Comparison of ENCODE assay signal across 21 cellular contexts in genomic region chr3:137845161-137845560, GRCh38.
DNase-seq lines count a peak whose midpoint lies in the region; ATAC-seq and TF ChIP-seq lines count a peak whose summit lies in the region.
"Had no signal": no experiment of that assay in that cellular context is flagged by ENCODE, and none has a peak within 500 bp of the region (broad histone marks: within the 10 kb centered on the region; RNA-seq: fewer than 3 reads in every experiment).

No MANE protein-coding gene starts in this region.

- ATAC-seq in GM23338 = peak; percentile 81

- H3K79me2 ChIP-seq in GM23338 (replicated peaks; ENCODE audit: insufficient read depth) (no peaks in the 10 kb centered on the region), hepatocyte (no peaks in the 10 kb centered on the region)

- TF ChIP-seq CTCF in GM23338 (conservative IDR thresholded peaks at IDR 0.05; ENCODE audit: low read depth in 2 of 2) (no peak), hepatocyte (IDR thresholded peaks at IDR 0.05; ENCODE audit: poor library complexity) (no peak)

- H3K4me1 ChIP-seq in GM23338 (ENCODE audit: insufficient read depth) = peaks cover 21% of the 10 kb centered on the region
- no peaks in the 10 kb centered on the region for H3K4me1 ChIP-seq in hepatocyte (ENCODE audit: insufficient read depth)
- H3K4me1 ChIP-seq: SJSA1 had no signal

- H3K36me3 ChIP-seq in GM23338 (ENCODE audit: insufficient read depth) (no peaks in the 10 kb centered on the region), hepatocyte (replicated peaks; ENCODE audit: insufficient read depth, low read depth) (no peaks in the 10 kb centered on the region)
- H3K36me3 ChIP-seq: HAP-1, SJSA1 had no signal

- H3K9me3 Mint-ChIP-seq in GM23338 = no peaks in the 10 kb centered on the region

- H3K4me2 ChIP-seq in GM23338 (peak overlapping the region; percentile 65), hepatocyte (no peak overlapping the region)
- H3K4me2 ChIP-seq: KMS-11 had no signal

- no peaks in the 10 kb centered on the region for H3K27me3 ChIP-seq in GM23338 (ENCODE audit: insufficient read depth)
- H3K27me3 ChIP-seq in hepatocyte = no peaks in the 10 kb centered on the region
- H3K27me3 ChIP-seq: SJSA1 had no signal

- H3K27me3 Mint-ChIP-seq in GM23338 (ENCODE audit: insufficient read depth, low read depth, poor library complexity) = peaks cover 2% of the 10 kb centered on the region

- no peaks in the 10 kb centered on the region for H3K36me3 Mint-ChIP-seq in GM23338 (ENCODE audit: low read depth)
- H3K36me3 Mint-ChIP-seq: IgD-negative memory B cell had no signal

- H3K4me3 Mint-ChIP-seq in GM23338 = no peak overlapping the region
- H3K4me3 Mint-ChIP-seq: HFFc6 had no signal

- H3K27ac ChIP-seq in GM23338 (ENCODE audit: low read depth) (no peak overlapping the region), hepatocyte (no peak overlapping the region)
- H3K27ac ChIP-seq: KMS-11, SJSA1 had no signal

- H3K4me1 Mint-ChIP-seq in GM23338 = peaks cover 25% of the 10 kb centered on the region
- H3K4me1 Mint-ChIP-seq: IgD-negative memory B cell had no signal

- H3K4me3 ChIP-seq in GM23338 = no peak overlapping the region
- no peak overlapping the region for H3K4me3 ChIP-seq in hepatocyte
- H3K4me3 ChIP-seq: HAP-1, SJSA1 had no signal

- DNase-seq in NCI-H1105 treated with DMSO at 0.1 percent for 48 hours (lab: John Stamatoyannopoulos, UW) = peak; percentile 55
- no peak for DNase-seq in NCI-H1105 (lab: John Stamatoyannopoulos, UW)
- DNase-seq in GM23338 (ENCODE audit: low spot score) = peak; percentile 10
- peak; percentile 18 for DNase-seq in NCI-H526 treated with DMSO at 0.1 percent for 48 hours (lab: John Stamatoyannopoulos, UW)
- DNase-seq in hepatocyte (ENCODE audit: low spot score) = peak; percentile 10
- no peak for DNase-seq in GOT3 (lab: John Stamatoyannopoulos, UW)
- no peak for DNase-seq in kidney glomerular epithelial cell (lab: John Stamatoyannopoulos, UW)
- DNase-seq in GM03348 (ENCODE audit: low spot score) = no peak
- DNase-seq: HFFc6, MM.1S, NCI-H1417 treated with DMSO at 0.1 percent for 48 hours, NCI-H1694 treated with DMSO at 0.1 percent for 48 hours, NCI-H2081, NCI-H2227 treated with DMSO at 0.1 percent for 48 hours, Right ventricle myocardium superior, RPMI8226, T-helper 2 cell had no signal

- no peaks in the 10 kb centered on the region for H3F3A ChIP-seq in GM23338 (replicated peaks; ENCODE audit: low read depth)

- H4K20me1 ChIP-seq in GM23338 (replicated peaks; ENCODE audit: insufficient read depth) (no peaks in the 10 kb centered on the region), hepatocyte (ENCODE audit: insufficient read depth, poor library complexity, severe bottlenecking) (no peaks in the 10 kb centered on the region)

- WGBS in hepatocyte (ENCODE audit: low lambda C conversion rate, missing lambda C conversion rate) = 23% methylated on average over 4 of the region's 4 CpGs

- H2AFZ ChIP-seq in GM23338 = peak overlapping the region; percentile 64
- no peak overlapping the region for H2AFZ ChIP-seq in hepatocyte

- H3K9me2 ChIP-seq in GM23338 (ENCODE audit: insufficient read depth) (peaks cover 4% of the 10 kb centered on the region; the same call in 1 of the 2 replicates), hepatocyte (replicated peaks; ENCODE audit: insufficient read depth) (no peaks in the 10 kb centered on the region)

- no peaks in the 10 kb centered on the region for H3K9me3 ChIP-seq in hepatocyte (ENCODE audit: low read depth)
- H3K9me3 ChIP-seq: HAP-1, SJSA1 had no signal

- no peak overlapping the region for H3K27ac Mint-ChIP-seq in GM23338
- H3K27ac Mint-ChIP-seq: HFFc6, IgD-negative memory B cell had no signal

TF ChIP-seq in GM23338, 12 proteins besides CTCF, POLR2A, EP300 and RAD21 (continues in another document):
- TF ChIP-seq EZH2phosphoT487 (IDR thresholded peaks at IDR 0.05; ENCODE audit: unreplicated experiment) (no peak), ZNF114 (CRISPR knock-in tag; IDR thresholded peaks at IDR 0.05) (no peak), NANOG (IDR thresholded peaks at IDR 0.05; ENCODE audit: borderline replicate concordance) (no peak), ETS1 (IDR thresholded peaks at IDR 0.05) (no peak), JUNB (IDR thresholded peaks at IDR 0.05; ENCODE audit: unreplicated experiment) (no peak), EZH2 (IDR thresholded peaks at IDR 0.05; ENCODE audit: low read depth, unreplicated experiment) (no peak)
- TF ChIP-seq, protein P1, sequence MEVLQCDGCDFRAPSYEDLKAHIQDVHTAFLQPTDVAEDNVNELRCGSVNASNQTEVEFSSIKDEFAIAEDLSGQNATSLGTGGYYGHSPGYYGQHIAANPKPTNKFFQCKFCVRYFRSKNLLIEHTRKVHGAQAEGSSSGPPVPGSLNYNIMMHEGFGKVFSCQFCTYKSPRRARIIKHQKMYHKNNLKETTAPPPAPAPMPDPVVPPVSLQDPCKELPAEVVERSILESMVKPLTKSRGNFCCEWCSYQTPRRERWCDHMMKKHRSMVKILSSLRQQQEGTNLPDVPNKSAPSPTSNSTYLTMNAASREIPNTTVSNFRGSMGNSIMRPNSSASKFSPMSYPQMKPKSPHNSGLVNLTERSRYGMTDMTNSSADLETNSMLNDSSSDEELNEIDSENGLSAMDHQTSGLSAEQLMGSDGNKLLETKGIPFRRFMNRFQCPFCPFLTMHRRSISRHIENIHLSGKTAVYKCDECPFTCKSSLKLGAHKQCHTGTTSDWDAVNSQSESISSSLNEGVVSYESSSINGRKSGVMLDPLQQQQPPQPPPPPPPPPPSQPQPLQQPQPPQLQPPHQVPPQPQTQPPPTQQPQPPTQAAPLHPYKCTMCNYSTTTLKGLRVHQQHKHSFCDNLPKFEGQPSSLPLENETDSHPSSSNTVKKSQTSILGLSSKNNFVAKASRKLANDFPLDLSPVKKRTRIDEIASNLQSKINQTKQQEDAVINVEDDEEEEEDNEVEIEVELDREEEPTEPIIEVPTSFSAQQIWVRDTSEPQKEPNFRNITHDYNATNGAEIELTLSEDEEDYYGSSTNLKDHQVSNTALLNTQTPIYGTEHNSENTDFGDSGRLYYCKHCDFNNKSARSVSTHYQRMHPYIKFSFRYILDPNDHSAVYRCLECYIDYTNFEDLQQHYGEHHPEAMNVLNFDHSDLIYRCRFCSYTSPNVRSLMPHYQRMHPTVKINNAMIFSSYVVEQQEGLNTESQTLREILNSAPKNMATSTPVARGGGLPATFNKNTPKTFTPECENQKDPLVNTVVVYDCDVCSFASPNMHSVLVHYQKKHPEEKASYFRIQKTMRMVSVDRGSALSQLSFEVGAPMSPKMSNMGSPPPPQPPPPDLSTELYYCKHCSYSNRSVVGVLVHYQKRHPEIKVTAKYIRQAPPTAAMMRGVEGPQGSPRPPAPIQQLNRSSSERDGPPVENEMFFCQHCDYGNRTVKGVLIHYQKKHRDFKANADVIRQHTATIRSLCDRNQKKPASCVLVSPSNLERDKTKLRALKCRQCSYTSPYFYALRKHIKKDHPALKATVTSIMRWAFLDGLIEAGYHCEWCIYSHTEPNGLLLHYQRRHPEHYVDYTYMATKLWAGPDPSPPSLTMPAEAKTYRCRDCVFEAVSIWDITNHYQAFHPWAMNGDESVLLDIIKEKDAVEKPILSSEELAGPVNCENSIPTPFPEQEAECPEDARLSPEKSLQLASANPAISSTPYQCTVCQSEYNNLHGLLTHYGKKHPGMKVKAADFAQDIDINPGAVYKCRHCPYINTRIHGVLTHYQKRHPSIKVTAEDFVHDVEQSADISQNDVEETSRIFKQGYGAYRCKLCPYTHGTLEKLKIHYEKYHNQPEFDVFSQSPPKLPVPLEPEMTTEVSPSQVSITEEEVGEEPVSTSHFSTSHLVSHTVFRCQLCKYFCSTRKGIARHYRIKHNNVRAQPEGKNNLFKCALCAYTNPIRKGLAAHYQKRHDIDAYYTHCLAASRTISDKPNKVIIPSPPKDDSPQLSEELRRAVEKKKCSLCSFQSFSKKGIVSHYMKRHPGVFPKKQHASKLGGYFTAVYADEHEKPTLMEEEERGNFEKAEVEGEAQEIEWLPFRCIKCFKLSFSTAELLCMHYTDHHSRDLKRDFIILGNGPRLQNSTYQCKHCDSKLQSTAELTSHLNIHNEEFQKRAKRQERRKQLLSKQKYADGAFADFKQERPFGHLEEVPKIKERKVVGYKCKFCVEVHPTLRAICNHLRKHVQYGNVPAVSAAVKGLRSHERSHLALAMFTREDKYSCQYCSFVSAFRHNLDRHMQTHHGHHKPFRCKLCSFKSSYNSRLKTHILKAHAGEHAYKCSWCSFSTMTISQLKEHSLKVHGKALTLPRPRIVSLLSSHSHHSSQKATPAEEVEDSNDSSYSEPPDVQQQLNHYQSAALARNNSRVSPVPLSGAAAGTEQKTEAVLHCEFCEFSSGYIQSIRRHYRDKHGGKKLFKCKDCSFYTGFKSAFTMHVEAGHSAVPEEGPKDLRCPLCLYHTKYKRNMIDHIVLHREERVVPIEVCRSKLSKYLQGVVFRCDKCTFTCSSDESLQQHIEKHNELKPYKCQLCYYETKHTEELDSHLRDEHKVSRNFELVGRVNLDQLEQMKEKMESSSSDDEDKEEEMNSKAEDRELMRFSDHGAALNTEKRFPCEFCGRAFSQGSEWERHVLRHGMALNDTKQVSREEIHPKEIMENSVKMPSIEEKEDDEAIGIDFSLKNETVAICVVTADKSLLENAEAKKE (CRISPR knock-in tag; IDR thresholded peaks at IDR 0.05) = no peak

Comparison
In these comparisons a context has a peak if more than half of its experiments do, and no peak if none do; other contexts are left out.
1. DNase-seq: peak in NCI-H1105 treated with DMSO at 0.1 percent for 48 hours (single experiment), GM23338 (single experiment), NCI-H526 treated with DMSO at 0.1 percent for 48 hours (single experiment) and hepatocyte (single experiment); none in NCI-H1105 (single experiment), GOT3 (single experiment), kidney glomerular epithelial cell (single experiment) and GM03348 (single experiment).